In the genomic region with DNA sequence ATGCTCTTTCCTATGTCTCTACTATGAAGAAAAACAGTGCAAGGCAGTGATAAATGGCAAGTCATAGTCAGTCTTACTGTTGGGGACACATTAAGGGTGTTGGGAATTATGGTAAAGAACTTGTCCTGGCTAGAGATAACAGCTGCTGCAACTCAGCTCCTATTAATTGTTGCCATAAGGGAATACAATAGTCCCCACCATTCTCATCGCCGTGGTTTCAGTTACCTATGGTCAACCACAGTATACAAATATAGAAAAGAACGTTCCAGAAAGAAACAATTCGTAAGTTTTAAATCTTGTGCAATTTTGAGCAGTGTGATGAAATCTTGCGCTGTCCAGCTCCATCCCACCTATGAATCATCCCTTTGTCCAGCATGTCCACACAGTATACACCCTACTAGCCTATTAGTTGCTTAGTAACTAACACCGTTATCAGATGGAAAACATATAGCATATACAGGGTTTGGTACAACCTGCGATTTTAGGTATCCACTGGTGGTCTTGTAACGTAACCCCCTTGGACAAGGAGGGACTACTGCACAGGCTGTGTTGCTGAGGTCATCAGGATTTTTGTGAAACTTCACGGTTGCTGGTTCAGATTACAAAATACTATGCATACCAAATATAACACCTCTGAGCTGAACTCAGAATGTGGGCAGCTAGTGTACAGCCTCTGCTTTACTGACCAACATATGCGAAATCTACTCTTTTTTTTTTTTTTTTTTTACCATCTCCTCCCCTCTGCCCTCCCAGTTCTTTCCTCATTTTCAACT, we compare ENCODE assay signal across 1 cellular context.
TF ChIP-seq lines count a peak whose summit lies in the region.

No MANE protein-coding gene starts in this region.

TF ChIP-seq in HCT116, 20 proteins besides CTCF, POLR2A, EP300 and RAD21:
- TF ChIP-seq CBX3 (IDR thresholded peaks at IDR 0.05; ENCODE audit: low read depth) (no peak), EZH2phosphoT487 (IDR thresholded peaks at IDR 0.05; ENCODE audit: borderline replicate concordance) (no peak), CEBPB (IDR thresholded peaks at IDR 0.05; ENCODE audit: low read depth) (peak; percentile 75)
